Comparison of ENCODE assay signal across 8 cellular contexts in the genomic region with DNA sequence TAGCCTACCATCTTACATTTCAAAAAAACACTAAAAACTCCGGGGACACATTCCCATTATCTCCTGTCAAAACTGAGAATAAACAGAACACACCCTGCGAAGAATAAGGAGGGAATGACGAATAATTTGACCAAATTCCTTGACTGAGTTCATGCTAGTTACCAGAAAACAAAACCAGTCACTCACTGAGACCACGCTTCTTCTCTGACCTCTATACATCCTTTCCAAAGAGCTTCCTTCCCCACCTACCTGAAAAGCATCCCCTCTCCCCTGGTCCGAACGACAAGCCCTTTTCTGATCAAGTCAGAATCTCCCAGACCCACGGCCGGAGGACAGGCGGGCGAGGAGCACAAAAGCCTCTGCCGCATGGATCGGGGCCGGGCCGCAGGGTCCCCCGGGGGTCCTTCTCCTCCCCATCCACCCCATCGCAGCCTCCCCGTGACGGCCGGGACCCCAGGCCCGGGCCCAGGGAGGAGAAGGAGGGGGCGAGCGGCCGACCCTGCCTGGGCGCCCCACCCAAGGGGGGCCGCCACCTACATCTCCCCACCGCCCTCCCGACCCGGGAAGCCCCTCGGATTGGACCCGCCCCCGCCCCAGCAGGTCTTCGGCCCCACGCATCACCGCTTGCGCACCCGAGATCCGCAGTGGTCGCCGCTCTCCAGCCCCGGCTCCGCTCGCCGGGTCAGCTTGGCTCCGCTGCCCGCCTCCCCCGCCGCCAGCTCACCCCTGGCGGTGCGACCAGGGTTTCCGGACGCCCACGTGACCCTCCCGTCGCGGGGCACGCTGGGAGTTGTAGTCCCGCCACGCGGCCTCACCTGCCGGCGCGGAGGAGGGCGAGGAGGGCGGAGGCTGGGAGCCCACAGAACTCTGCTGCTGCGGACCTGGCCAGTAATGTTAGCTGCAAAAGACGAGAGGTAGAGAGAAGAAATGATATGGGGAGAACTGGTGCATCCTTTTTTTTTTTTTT. TPM values are rescaled to one million over a fixed set of nuclear protein-coding genes. Genes with fewer than 3 reads are reported as not detected.
DNase-seq lines count a peak whose midpoint lies in the region; ATAC-seq, FAIRE-seq and TF ChIP-seq lines count a peak whose summit lies in the region.

Gene SLC37A3 (minus strand): TSS at position 747 of the 967 bp plus-strand sequence. CDS start 16,004 bp downstream, outside the sequence.

- H3K9ac ChIP-seq in HepG2 (ENCODE audit: insufficient read depth, low read depth, low read length) = peak within 1 kb of the TSS; percentile 86

- H4K20me1 ChIP-seq in HepG2 (ENCODE audit: insufficient read depth, low read length) = no peaks in the 10 kb centered on the region

- no peaks in the 10 kb centered on the region for H3K36me3 ChIP-seq in HepG2 (replicated peaks in 1 of 2; ENCODE audit: control insufficient read depth in 1 of 2, insufficient read depth in 2 of 2, low read length in 2 of 2)

- no peaks in the 10 kb centered on the region; a peak in 1 of 5 replicates for H3K27me3 ChIP-seq in HepG2 (ENCODE audit: control insufficient read depth in 1 of 2, insufficient read depth in 2 of 2, low read length in 2 of 2)

- TF ChIP-seq CTCF in HepG2 (CRISPR knock-in tag; IDR thresholded peaks at IDR 0.05) = peak; percentile 16; the same call in 1 of the 2 replicates

- H3K4me3 ChIP-seq in HepG2 (replicated peaks in 1 of 3; ENCODE audit: insufficient read depth in 1 of 3, low read depth in 2 of 3, low read length in 3 of 3) = peak within 1 kb of the TSS; percentile 84 to 98 (median 95)

- peak; percentile 59 to 84 for TF ChIP-seq POLR2A in HepG2 (IDR thresholded peaks at IDR 0.05; ENCODE audit: insufficient read depth in 1 of 2, low read depth in 2 of 2, low read length in 2 of 2)

- DNase-seq in AG08396 (ENCODE audit: low spot score) (peak; percentile 97), NCI-H510A (lab: John Stamatoyannopoulos, UW) (peak; percentile 76), dermis blood vessel endothelial cell (peak; percentile 87), HepG2 (ENCODE audit: low spot score) (peak; percentile 67)
- peak; percentile 81 to 83 for DNase-seq in activated CD4-positive, alpha-beta T cell treated with anti-CD3 and anti-CD28 coated beads, Interleukin-2, amount 50 U/mL, for 4 hours
- peak; percentile 91 for DNase-seq in stimulated activated CD4-positive, alpha-beta T cell treated with anti-CD3 and anti-CD28 coated beads, Interleukin-4, amount 100 ng/mL, for 1 hour

- in situ Hi-C loops in HepG2 (cut with HindIII; ENCODE audit: extremely low pct_ligation_motif_present, low pct_unique_long_range_greater_than_20kb) = no loop called here

- ATAC-seq in GM19023 (IDR thresholded peaks at IDR 0.05; ENCODE audit: unreplicated experiment) (peak; percentile 99), HG03196 (IDR thresholded peaks at IDR 0.05; ENCODE audit: unreplicated experiment) (peak; percentile 99), HepG2 (peak; percentile 99)

- FAIRE-seq in HepG2 (lab: Jason Lieb, UNC) = no peak

- H3K9me3 ChIP-seq in HepG2 (ENCODE audit: low read length) = no peaks in the 10 kb centered on the region

- WGBS in HepG2 (ENCODE audit: low lambda C conversion rate) = under 1% methylated on average over 32 of the region's 66 CpGs

- peaks cover 23% of the 10 kb centered on the region for H3K79me2 ChIP-seq in HepG2 (ENCODE audit: insufficient read depth, low read length)

- H3K4me2 ChIP-seq in HepG2 (ENCODE audit: low read depth, low read length) = peak within 1 kb of the TSS; percentile 89

- CTCF ChIA-PET in HepG2 (lab: Yijun Ruan, JAX; ENCODE audit: low intra/inter-chr PET ratio, low total read pairs) = no interaction called here

- H3K27ac ChIP-seq in HepG2 (ENCODE audit: extremely low read length, insufficient read depth, low read length) = peak within 1 kb of the TSS; percentile 57

- H3K4me1 ChIP-seq in HepG2 (ENCODE audit: insufficient read depth, low read length) = peaks cover 17% of the 10 kb centered on the region

- TF ChIP-seq EP300 in HepG2 (IDR thresholded peaks at IDR 0.05; ENCODE audit: low read depth in 2 of 2, low read length in 2 of 2) (no peak), HepG2 (CRISPR knock-in tag; IDR thresholded peaks at IDR 0.05; ENCODE audit: borderline replicate concordance) (no peak)

- H2AFZ ChIP-seq in HepG2 (ENCODE audit: low read length) = no peak within 1 kb of the TSS

- POLR2A ChIA-PET in HepG2 (lab: Yijun Ruan, JAX) = interaction anchor here (0.7 to 1.0 kb wide), 2 partner anchors 10 to 168 kb away, joined by 3 read pairs; no protein-coding TSS in a partner anchor

- TSS peak; percentile 87 for BruUV-seq in HepG2 (replicated peaks; lab: Mats Ljungman, UMichigan)

- intact Hi-C loops in HepG2 (cut with micrococcal nuclease; ENCODE audit: unreplicated experiment) = no loop called here

- 0 out of 2 replicates have a peak, but pooled peaks have one; percentile 16 for TF ChIP-seq RAD21 in HepG2 (CRISPR knock-in tag; IDR thresholded peaks at IDR 0.05)

TF ChIP-seq in HepG2, 621 proteins besides CTCF, POLR2A, EP300 and RAD21 (continues in another document):
- TF ChIP-seq CEBPB (IDR thresholded peaks at IDR 0.05; ENCODE audit: borderline replicate concordance, low read depth, low read length) (no peak), ZBTB44 (CRISPR knock-in tag; IDR thresholded peaks at IDR 0.05) (0 out of 2 replicates have a peak, but pooled peaks have one; percentile 72), ETV5 (CRISPR knock-in tag; IDR thresholded peaks at IDR 0.05; ENCODE audit: borderline replicate concordance) (peak; percentile 84), ZC3H4 (CRISPR knock-in tag; IDR thresholded peaks at IDR 0.05; ENCODE audit: borderline replicate concordance) (no peak)
- TF ChIP-seq, protein P1, sequence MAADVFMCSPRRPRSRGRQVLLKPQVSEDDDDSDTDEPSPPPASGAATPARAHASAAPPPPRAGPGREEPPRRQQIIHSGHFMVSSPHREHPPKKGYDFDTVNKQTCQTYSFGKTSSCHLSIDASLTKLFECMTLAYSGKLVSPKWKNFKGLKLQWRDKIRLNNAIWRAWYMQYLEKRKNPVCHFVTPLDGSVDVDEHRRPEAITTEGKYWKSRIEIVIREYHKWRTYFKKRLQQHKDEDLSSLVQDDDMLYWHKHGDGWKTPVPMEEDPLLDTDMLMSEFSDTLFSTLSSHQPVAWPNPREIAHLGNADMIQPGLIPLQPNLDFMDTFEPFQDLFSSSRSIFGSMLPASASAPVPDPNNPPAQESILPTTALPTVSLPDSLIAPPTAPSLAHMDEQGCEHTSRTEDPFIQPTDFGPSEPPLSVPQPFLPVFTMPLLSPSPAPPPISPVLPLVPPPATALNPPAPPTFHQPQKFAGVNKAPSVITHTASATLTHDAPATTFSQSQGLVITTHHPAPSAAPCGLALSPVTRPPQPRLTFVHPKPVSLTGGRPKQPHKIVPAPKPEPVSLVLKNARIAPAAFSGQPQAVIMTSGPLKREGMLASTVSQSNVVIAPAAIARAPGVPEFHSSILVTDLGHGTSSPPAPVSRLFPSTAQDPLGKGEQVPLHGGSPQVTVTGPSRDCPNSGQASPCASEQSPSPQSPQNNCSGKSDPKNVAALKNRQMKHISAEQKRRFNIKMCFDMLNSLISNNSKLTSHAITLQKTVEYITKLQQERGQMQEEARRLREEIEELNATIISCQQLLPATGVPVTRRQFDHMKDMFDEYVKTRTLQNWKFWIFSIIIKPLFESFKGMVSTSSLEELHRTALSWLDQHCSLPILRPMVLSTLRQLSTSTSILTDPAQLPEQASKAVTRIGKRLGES (CRISPR knock-in tag; IDR thresholded peaks at IDR 0.05; ENCODE audit: borderline replicate concordance) = no peak
- TF ChIP-seq, protein P2, sequence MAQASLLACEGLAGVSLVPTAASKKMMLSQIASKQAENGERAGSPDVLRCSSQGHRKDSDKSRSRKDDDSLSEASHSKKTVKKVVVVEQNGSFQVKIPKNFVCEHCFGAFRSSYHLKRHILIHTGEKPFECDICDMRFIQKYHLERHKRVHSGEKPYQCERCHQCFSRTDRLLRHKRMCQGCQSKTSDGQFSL (CRISPR knock-in tag; IDR thresholded peaks at IDR 0.05) = no peak

RNA-seq across cellular contexts. Expression of gene SLC37A3, which starts in this region (rescaled TPM):
- total RNA-seq in dermis blood vessel endothelial cell = 55.3 and 83.0 TPM in 2 replicates
- total RNA-seq in HepG2 (2016; rRNA removed; fragmentation: Illumina TruSeq; extraction: Trizol) = 12.9 and 21.3 TPM in 2 replicates
- total RNA-seq in HepG2 (2016; cell fraction: cytosol; rRNA removed; fragmentation: Illumina TruSeq; extraction: Trizol; ENCODE audit: low read depth) = 19.8 and 21.8 TPM in 2 replicates
- total RNA-seq in HepG2 (2016; cell fraction: insoluble cytoplasmic fraction; rRNA removed; fragmentation: Illumina TruSeq; extraction: Trizol) = 12.2 and 20.5 TPM in 2 replicates
- total RNA-seq in HepG2 (2016; cell fraction: membrane; rRNA removed; fragmentation: Illumina TruSeq; extraction: Trizol) = 13.9 and 15.8 TPM in 2 replicates
- 31.8 and 37.4 TPM in 2 replicates for total RNA-seq in HepG2 (2016; cell fraction: nucleus; rRNA removed; fragmentation: Illumina TruSeq; extraction: Trizol)
- 27.9 and 32.6 TPM in 2 replicates for polyA plus RNA-seq in HepG2 (2011; rRNA removed)
- 16.9 and 20.1 TPM in 2 replicates for polyA plus RNA-seq in HepG2 (2011; cell fraction: cytosol; rRNA removed)
- polyA plus RNA-seq in HepG2 (2011; cell fraction: nucleus; rRNA removed) = 82.0 and 99.8 TPM in 2 replicates
- polyA plus RNA-seq in HepG2 (2012) = 14.2 and 17.0 TPM in 2 replicates
- polyA plus RNA-seq in HepG2 (2016; cell fraction: cytosol; fragmentation: Illumina TruSeq; extraction: Trizol; ENCODE audit: low read depth) = 1.5 and 1.9 TPM in 2 replicates
- polyA plus RNA-seq in HepG2 (2016; cell fraction: insoluble cytoplasmic fraction; fragmentation: Illumina TruSeq; extraction: Trizol; ENCODE audit: low read depth) = 8.7 and 11.0 TPM in 2 replicates
- polyA plus RNA-seq in HepG2 (2016; cell fraction: membrane; fragmentation: Illumina TruSeq; extraction: Trizol; ENCODE audit: low read depth) = 4.4 and 5.6 TPM in 2 replicates
- 43.1 and 47.8 TPM in 2 replicates for polyA plus RNA-seq in HepG2 (2016; cell fraction: nucleus; fragmentation: Illumina TruSeq; extraction: Trizol; ENCODE audit: insufficient read depth, low read depth)
- 37.2 and 46.0 TPM in 2 replicates for polyA minus RNA-seq in HepG2 (2011; rRNA and poly(A)+ RNA removed; ENCODE audit: low replicate concordance)
- polyA minus RNA-seq in HepG2 (2011; cell fraction: cytosol; rRNA and poly(A)+ RNA removed) = 14.3 and 15.8 TPM in 2 replicates
- polyA minus RNA-seq in HepG2 (2011; cell fraction: nucleus; rRNA and poly(A)+ RNA removed) = 61.8 and 62.4 TPM in 2 replicates

Comparison
In these comparisons a context has a peak if more than half of its experiments do, and no peak if none do; other contexts are left out.
1. Peak in every context shown above with its lines: DNase-seq, ATAC-seq, H3K4me3 ChIP-seq and H3K27ac ChIP-seq.